In the genomic region with DNA sequence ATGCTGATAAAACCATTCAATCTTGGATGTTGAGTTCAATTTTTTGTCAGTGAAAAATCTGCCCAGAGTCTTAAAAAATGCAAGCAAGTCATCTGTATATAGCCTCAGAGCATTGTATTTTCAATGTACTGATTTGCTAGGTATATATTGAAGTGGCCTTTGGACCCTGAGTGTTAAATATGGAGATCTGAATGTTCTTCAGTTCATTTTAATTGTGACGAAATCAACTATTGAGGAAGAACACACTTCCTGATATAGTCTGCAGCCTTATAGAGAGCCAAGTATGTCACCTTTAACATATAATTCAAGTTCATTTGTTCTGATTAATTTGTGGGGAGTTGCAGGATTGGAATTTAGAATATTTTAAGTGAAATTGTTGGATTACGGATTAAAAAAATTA, we compare ENCODE assay signal across 20 cellular contexts.
DNase-seq lines count a peak whose midpoint lies in the region; ATAC-seq and TF ChIP-seq lines count a peak whose summit lies in the region.
"Had no signal": no experiment of that assay in that cellular context is flagged by ENCODE, and none has a peak within 500 bp of the region (broad histone marks: within the 10 kb centered on the region; RNA-seq: fewer than 3 reads in every experiment).

No MANE protein-coding gene starts in this region.

- POLR2A ChIA-PET in activated CD4-positive, alpha-beta memory T cell treated with anti-CD3 and anti-CD28 coated beads for 36 hours (lab: Charles Lee) = no interaction called here
- POLR2A ChIA-PET in CD8-positive, alpha-beta memory T cell (lab: Charles Lee) = no interaction called here

- intact Hi-C loops in left colon (cut with DNase I, micrococcal nuclease) (no loop called here), mucosa of descending colon (cut with DNase I, micrococcal nuclease) (no loop called here)
- intact Hi-C loops in activated CD4-positive, alpha-beta memory T cell treated with anti-CD3 and anti-CD28 coated beads for 36 hours (cut with micrococcal nuclease) = no loop called here

- no peak overlapping the region for H3K27ac ChIP-seq in BLaER1
- peak overlapping the region; percentile 97 for H3K27ac ChIP-seq in Karpas-422 (ENCODE audit: low read length)
- no peak overlapping the region for H3K27ac ChIP-seq in CD8-positive, alpha-beta memory T cell (ENCODE audit: low read depth, low read length)
- H3K27ac ChIP-seq: 22Rv1, A549, C4-2B had no signal

- ATAC-seq in left colon (peak; percentile 90), mucosa of descending colon (peak; percentile 83), GM19035 (IDR thresholded peaks at IDR 0.05; ENCODE audit: unreplicated experiment) (no peak)
- ATAC-seq: A549; CD8-positive, alpha-beta T cell; GM12878 had no signal

- no peak overlapping the region for H3K27ac Mint-ChIP-seq in activated CD4-positive, alpha-beta memory T cell treated with anti-CD3 and anti-CD28 coated beads for 36 hours
- H3K27ac Mint-ChIP-seq in CD8-positive, alpha-beta memory T cell = no peak overlapping the region
- H3K27ac Mint-ChIP-seq: B cell; CD4-positive, alpha-beta T cell; CD8-positive, alpha-beta T cell had no signal

- H2AFZ ChIP-seq in Karpas-422 (ENCODE audit: low read length) = no peak overlapping the region

- H3K9ac ChIP-seq in BLaER1 (no peak overlapping the region), Karpas-422 (ENCODE audit: low read length) (peak overlapping the region; percentile 52)

- H3K36me3 ChIP-seq in BLaER1 = no peaks in the 10 kb centered on the region
- peaks cover 2% of the 10 kb centered on the region; the same call in 1 of the 2 replicates for H3K36me3 ChIP-seq in Karpas-422 (ENCODE audit: insufficient read depth, low read length)
- H3K36me3 ChIP-seq in mucosa of descending colon (ENCODE audit: low read depth) = no peaks in the 10 kb centered on the region
- no peaks in the 10 kb centered on the region for H3K36me3 ChIP-seq in CD8-positive, alpha-beta memory T cell (ENCODE audit: insufficient read depth, low read length)

- no peak overlapping the region for H3K4me3 Mint-ChIP-seq in activated CD4-positive, alpha-beta memory T cell treated with anti-CD3 and anti-CD28 coated beads for 36 hours
- no peak overlapping the region for H3K4me3 Mint-ChIP-seq in CD8-positive, alpha-beta memory T cell
- H3K4me3 Mint-ChIP-seq: B cell; CD4-positive, alpha-beta T cell; CD8-positive, alpha-beta T cell had no signal

- CTCF ChIA-PET in activated CD4-positive, alpha-beta memory T cell treated with anti-CD3 and anti-CD28 coated beads for 36 hours (lab: Charles Lee) = no interaction called here
- CTCF ChIA-PET in CD8-positive, alpha-beta memory T cell (lab: Charles Lee) = interaction anchor here (1.1 kb wide), 1 partner anchor 47 kb away, joined by 3 read pairs; no protein-coding TSS in a partner anchor

- no peaks in the 10 kb centered on the region for H3K79me2 ChIP-seq in Karpas-422 (ENCODE audit: low read length)

- no peaks in the 10 kb centered on the region for H3K36me3 Mint-ChIP-seq in activated CD4-positive, alpha-beta memory T cell treated with anti-CD3 and anti-CD28 coated beads for 36 hours
- no peaks in the 10 kb centered on the region for H3K36me3 Mint-ChIP-seq in CD8-positive, alpha-beta memory T cell
- H3K36me3 Mint-ChIP-seq: CD8-positive, alpha-beta T cell had no signal

- 0 out of 2 replicates have a peak, but pooled peaks cover 5% of the 10 kb centered on the region for H4K20me1 ChIP-seq in BLaER1
- H4K20me1 ChIP-seq in Karpas-422 (ENCODE audit: insufficient read depth, low read depth, low read length) = no peaks in the 10 kb centered on the region

- no peaks in the 10 kb centered on the region for H3K4me1 Mint-ChIP-seq in activated CD4-positive, alpha-beta memory T cell treated with anti-CD3 and anti-CD28 coated beads for 36 hours (ENCODE audit: low read depth)
- no peaks in the 10 kb centered on the region for H3K4me1 Mint-ChIP-seq in CD8-positive, alpha-beta memory T cell
- H3K4me1 Mint-ChIP-seq: B cell had no signal

- H3K4me2 ChIP-seq in BLaER1 = peak overlapping the region; percentile 61; the same call in 1 of the 2 replicates
- peak overlapping the region; percentile 49 for H3K4me2 ChIP-seq in Karpas-422 (ENCODE audit: low read depth, low read length, poor library complexity, severe bottlenecking)
- H3K4me2 ChIP-seq: A549 had no signal

- no peaks in the 10 kb centered on the region for H3K27me3 ChIP-seq in BLaER1
- no peaks in the 10 kb centered on the region for H3K27me3 ChIP-seq in Karpas-422 (ENCODE audit: low read length)
- H3K27me3 ChIP-seq in CD8-positive, alpha-beta memory T cell (ENCODE audit: insufficient read depth, low read length, poor library complexity, severe bottlenecking) = no peaks in the 10 kb centered on the region

- DNase-seq in Karpas-422 (peak; percentile 71), left colon (no peak), mucosa of descending colon (no peak)
- DNase-seq in activated CD4-positive, alpha-beta memory T cell treated with anti-CD3 and anti-CD28 coated beads for 36 hours = no peak
- no peak for DNase-seq in CD8-positive, alpha-beta memory T cell
- DNase-seq: CD4-positive, alpha-beta T cell; CD8-positive, alpha-beta T cell; COR-L47; DMS 273 treated with DMSO at 0.1 percent for 48 hours; DMS153; DND-41; EL; GDM1 had no signal

- TF ChIP-seq CTCF in mucosa of descending colon (IDR thresholded peaks at IDR 0.05) = no peak

- H3K27me3 Mint-ChIP-seq in activated CD4-positive, alpha-beta memory T cell treated with anti-CD3 and anti-CD28 coated beads for 36 hours = peaks cover 1% of the 10 kb centered on the region
- H3K27me3 Mint-ChIP-seq in CD8-positive, alpha-beta memory T cell = peaks cover 0 to 3% of the 10 kb centered on the region in 2 donors
- H3K27me3 Mint-ChIP-seq: B cell; CD4-positive, alpha-beta T cell had no signal

- H3K9me3 ChIP-seq in BLaER1 (no peaks in the 10 kb centered on the region), Karpas-422 (ENCODE audit: low read length) (no peaks in the 10 kb centered on the region; the same call in 1 of the 2 replicates), mucosa of descending colon (no peaks in the 10 kb centered on the region)
- H3K9me3 ChIP-seq in CD8-positive, alpha-beta memory T cell (ENCODE audit: low read length) = no peaks in the 10 kb centered on the region
- H3K9me3 ChIP-seq: A549 had no signal

- no peaks in the 10 kb centered on the region for H3K9me2 ChIP-seq in Karpas-422 (replicated peaks; ENCODE audit: insufficient read depth, low read length)

- H3K4me3 ChIP-seq in BLaER1 (no peak overlapping the region), Karpas-422 (ENCODE audit: low read length) (no peak overlapping the region), mucosa of descending colon (no peak overlapping the region)
- H3K4me3 ChIP-seq in CD8-positive, alpha-beta memory T cell (ENCODE audit: low read length) = no peak overlapping the region
- H3K4me3 ChIP-seq: A549, GM12878 had no signal

- H3K9me3 Mint-ChIP-seq in activated CD4-positive, alpha-beta memory T cell treated with anti-CD3 and anti-CD28 coated beads for 36 hours = peaks cover 2% of the 10 kb centered on the region
- no peaks in the 10 kb centered on the region for H3K9me3 Mint-ChIP-seq in CD8-positive, alpha-beta memory T cell
- H3K9me3 Mint-ChIP-seq: CD4-positive, alpha-beta T cell had no signal

- H3K4me1 ChIP-seq in BLaER1 = peaks cover 8% of the 10 kb centered on the region
- peaks cover 65% of the 10 kb centered on the region for H3K4me1 ChIP-seq in Karpas-422 (ENCODE audit: low read length)
- H3K4me1 ChIP-seq in mucosa of descending colon (ENCODE audit: low read depth) = no peaks in the 10 kb centered on the region
- no peaks in the 10 kb centered on the region for H3K4me1 ChIP-seq in CD8-positive, alpha-beta memory T cell (ENCODE audit: insufficient read depth, low read length)
- H3K4me1 ChIP-seq: A549 had no signal
